ENCODE assay signal across 23 cellular contexts in the genomic region with DNA sequence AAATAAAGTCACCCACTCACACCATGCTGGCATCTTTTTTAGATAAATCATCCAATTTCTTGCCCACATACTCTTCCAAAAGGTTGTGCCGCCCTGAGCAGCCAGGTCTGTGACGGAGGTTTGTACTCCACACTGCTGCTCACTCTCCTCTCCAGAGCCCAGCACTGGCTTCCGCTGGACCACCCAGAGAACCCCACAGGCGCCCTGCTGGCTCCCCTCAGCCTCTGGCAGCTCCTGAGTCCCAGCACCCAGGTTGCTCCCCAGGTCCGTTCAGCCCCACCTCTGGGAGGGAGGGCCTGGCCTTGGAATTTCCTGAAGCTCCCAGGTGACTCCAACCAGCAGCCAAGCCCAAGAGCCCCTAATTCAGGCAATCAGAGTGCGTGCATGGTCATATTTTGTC.
"Had no signal": no experiment of that assay in that cellular context is flagged by ENCODE, and none has a peak within 500 bp of the region (broad histone marks: within the 10 kb centered on the region; RNA-seq: fewer than 3 reads in every experiment).

No MANE protein-coding gene starts in this region.

- H3K4me3 ChIP-seq: colonic mucosa, esophagus squamous epithelium, gastrocnemius medialis, heart right ventricle, left lung, lower lobe of right lung, mucosa of descending colon had no signal

- DNase-seq: colonic mucosa; cortex of kidney; effector CD8-positive, alpha-beta T cell; effector memory CD8-positive, alpha-beta T cell; endodermal cell; erythroblast; esophagus squamous epithelium; foreskin fibroblast; foreskin melanocyte; gastrocnemius medialis; glutamatergic neuron; heart right ventricle; hippocampal formation; left cardiac atrium; left lung; left ventricle myocardium superior; lower lobe of right lung; mesenchymal stem cell; mucosa of descending colon had no signal

- H3K36me3 ChIP-seq: colonic mucosa, esophagus squamous epithelium, gastrocnemius medialis, heart right ventricle, left lung, lower lobe of right lung had no signal

- H3K9me3 Mint-ChIP-seq: dendritic cell treated with granulocyte-macrophage colony-stimulating factor and Interleukin-4, amounts not matched to agents 40 ng/mL and 50 ng/mL, for 4 days; effector memory CD8-positive, alpha-beta T cell; endodermal cell; mesothelial cell of epicardium had no signal

- H3K27ac ChIP-seq: colonic mucosa, epithelial cell of prostate, esophagus squamous epithelium, gastrocnemius medialis, heart right ventricle, left lung, lower lobe of right lung had no signal

- H3K4me1 Mint-ChIP-seq: endodermal cell, mesothelial cell of epicardium had no signal

- H3K36me3 Mint-ChIP-seq: mesothelial cell of epicardium had no signal

- H3K27me3 Mint-ChIP-seq: dendritic cell treated with granulocyte-macrophage colony-stimulating factor and Interleukin-4, amounts not matched to agents 40 ng/mL and 50 ng/mL, for 4 days had no signal

- H3K27me3 ChIP-seq: colonic mucosa, esophagus squamous epithelium, gastrocnemius medialis had no signal

- H3K4me3 Mint-ChIP-seq: dendritic cell treated with granulocyte-macrophage colony-stimulating factor and Interleukin-4, amounts not matched to agents 40 ng/mL and 50 ng/mL, for 4 days; effector memory CD8-positive, alpha-beta T cell; endodermal cell; mesothelial cell of epicardium had no signal

- H3K27ac Mint-ChIP-seq: dendritic cell treated with granulocyte-macrophage colony-stimulating factor and Interleukin-4, amounts not matched to agents 40 ng/mL and 50 ng/mL, for 4 days; effector memory CD8-positive, alpha-beta T cell; endodermal cell; mesothelial cell of epicardium had no signal

- H3K4me1 ChIP-seq: colonic mucosa, esophagus squamous epithelium, gastrocnemius medialis, heart right ventricle, left lung, lower lobe of right lung had no signal

- ATAC-seq: effector memory CD8-positive, alpha-beta T cell; esophagus mucosa; gastrocnemius medialis; heart right ventricle; left cardiac atrium; left lung; left ventricle myocardium superior; lower lobe of right lung; mucosa of descending colon had no signal

- H3K9me3 ChIP-seq: colonic mucosa, esophagus squamous epithelium, gastrocnemius medialis, heart right ventricle, left lung, lower lobe of right lung, mucosa of descending colon had no signal
